8 cellular contexts compared by ENCODE assay signal in the genomic region with DNA sequence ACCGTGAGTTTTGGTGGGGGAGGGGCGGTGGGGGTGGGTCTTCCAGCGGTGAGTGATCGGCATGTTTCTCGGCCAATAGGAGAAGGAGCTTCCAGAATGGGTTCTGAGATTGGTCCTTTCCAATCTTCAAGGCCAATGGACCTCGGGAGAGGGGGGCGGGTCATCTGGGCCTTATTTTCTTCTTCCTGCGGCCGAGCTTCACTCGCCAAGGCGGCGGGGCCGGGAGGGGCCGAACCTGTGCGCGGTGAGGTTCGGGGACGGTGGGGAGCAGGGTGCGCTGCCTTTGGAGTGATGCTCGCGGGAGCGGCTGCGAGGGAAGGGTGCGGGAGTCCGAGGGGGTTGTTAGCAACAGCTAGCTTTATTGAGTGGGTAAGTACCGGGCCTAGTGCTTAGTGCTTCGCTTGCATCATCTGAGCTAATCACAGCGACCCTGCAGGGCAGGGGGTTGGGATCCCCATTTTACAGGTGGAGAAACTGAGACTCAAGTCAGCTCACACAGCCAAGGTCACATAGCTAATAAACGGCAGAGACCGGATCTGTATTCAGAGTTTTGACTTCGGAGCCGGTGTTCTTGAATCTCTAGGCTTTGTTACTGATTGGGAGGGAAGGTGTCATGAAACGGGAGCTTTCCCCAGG. TPM values are rescaled to one million over a fixed set of nuclear protein-coding genes. Genes with fewer than 3 reads are reported as not detected.
DNase-seq lines count a peak whose midpoint lies in the region; ATAC-seq, FAIRE-seq and TF ChIP-seq lines count a peak whose summit lies in the region.

No MANE protein-coding gene starts in this region.

- H3K9me3 ChIP-seq in AG04450 (ENCODE audit: control insufficient read depth, insufficient read depth, low read length): no peaks in the 10 kb centered on the region

- peak overlapping the region; percentile 96 for H3K4me3 ChIP-seq in AG04450 (ENCODE audit: low read depth, low read length)
- H3K4me3 ChIP-seq in WI38 (ENCODE audit: low read depth, low read length): peak overlapping the region; percentile 98

- peak overlapping the region; percentile 86 for H3K27ac ChIP-seq in AG04450 (ENCODE audit: low read depth, low read length)

- FAIRE-seq in islet of Langerhans (lab: Jason Lieb, UNC): peak; percentile 62

- ATAC-seq in GM18907 (IDR thresholded peaks at IDR 0.05; ENCODE audit: unreplicated experiment): peak; percentile 73
- ATAC-seq in HG03139 (IDR thresholded peaks at IDR 0.05; ENCODE audit: unreplicated experiment): peak; percentile 56

- DNase-seq in AG04450 (ENCODE audit: low read depth, low spot score) (peak; percentile 95), NCI-H2196 treated with DMSO at 0.1 percent for 48 hours (lab: John Stamatoyannopoulos, UW; ENCODE audit: unreplicated experiment) (peak; percentile 87)
- peak; percentile 90 for DNase-seq in central memory CD4-positive, alpha-beta T cell
- peak; percentile 81 for DNase-seq in stimulated activated CD4-positive, alpha-beta T cell treated with anti-CD3 and anti-CD28 coated beads, Interleukin-12 subunit alpha, Interleukin-12 subunit beta, amount 100 ng/mL, for 4 hours

- POLR2A ChIA-PET in AG04450 (lab: Yijun Ruan, JAX): interaction anchor here (0.6 to 2.8 kb wide), 37 partner anchors 9 to 398 kb away, joined by 3 to 26 read pairs (median 4); a partner anchor contains a TSS

- TF ChIP-seq CTCF in AG04450 (IDR thresholded peaks at IDR 0.05; ENCODE audit: low read depth, low read length) (no peak), WI38 (IDR thresholded peaks at IDR 0.05; ENCODE audit: low read depth, low read length) (no peak)

- H3K27me3 ChIP-seq in AG04450 (ENCODE audit: control insufficient read depth, insufficient read depth, low read length): no peaks in the 10 kb centered on the region

- CTCF ChIA-PET in AG04450 (lab: Charles Lee): interaction anchor here (1.0 to 3.6 kb wide), 7 partner anchors 24 to 423 kb away, joined by 3 to 29 read pairs (median 4); no protein-coding TSS in a partner anchor

RNA-seq across cellular contexts. Expression of a gene that starts 0.5 kb away (rescaled TPM):
- 54.9 and 56.7 TPM in 2 replicates for polyA plus RNA-seq in AG04450 (2011; rRNA removed)
- polyA minus RNA-seq in AG04450 (2011; rRNA and poly(A)+ RNA removed): 49.0 and 50.0 TPM in 2 replicates

RNA-seq across cellular contexts. Expression of a gene that starts 56.9 kb away (rescaled TPM):
- polyA plus RNA-seq in AG04450 (2011; rRNA removed): 11.5 and 13.4 TPM in 2 replicates
- 20.3 and 35.4 TPM in 2 replicates for polyA minus RNA-seq in AG04450 (2011; rRNA and poly(A)+ RNA removed)

Comparison
In these comparisons a context has a peak if more than half of its experiments do, and no peak if none do; other contexts are left out.
1. Peak in every context shown above with its lines: DNase-seq, ATAC-seq, H3K4me3 ChIP-seq and H3K27ac ChIP-seq.